Comparison of ENCODE assay signal across 13 cellular contexts in genomic region chr1:154953611-154954038, GRCh38. TPM values are rescaled to one million over a fixed set of nuclear protein-coding genes. Genes with fewer than 3 reads are reported as not detected.
DNase-seq lines count a peak whose midpoint lies in the region; ATAC-seq and TF ChIP-seq lines count a peak whose summit lies in the region.
"Had no signal": no experiment of that assay in that cellular context is flagged by ENCODE, and none has a peak within 500 bp of the region (broad histone marks: within the 10 kb centered on the region; RNA-seq: fewer than 3 reads in every experiment).

No MANE protein-coding gene starts in this region.

- H3K79me2 ChIP-seq in KMS-11 (ENCODE audit: insufficient read depth, low read depth), result peaks cover 32% of the 10 kb centered on the region

- POLR2A ChIA-PET in CD4-positive, alpha-beta T cell (lab: Charles Lee), result interaction anchor here (2.3 to 6.6 kb wide), 3 partner anchors 22 to 64 kb away, joined by 7 to 72 read pairs (median 28); partner anchors contain the start of gene ZBTB7B
- POLR2A ChIA-PET in naive thymus-derived CD8-positive, alpha-beta T cell (lab: Charles Lee), result interaction anchor here (0.9 to 7.9 kb wide), 7 partner anchors 8 to 326 kb away, joined by 3 to 87 read pairs (median 7); partner anchors contain the start of genes CKS1B, PMVK, PYGO2 and SHC1

- peak overlapping the region; percentile 62 for H3K4me2 ChIP-seq in KMS-11

- TF ChIP-seq POLR2A in adrenal gland (IDR thresholded peaks at IDR 0.05) (no peak), testis (IDR thresholded peaks at IDR 0.05) (no peak)

- peaks cover 68% of the 10 kb centered on the region for H3K36me3 Mint-ChIP-seq in CD4-positive, alpha-beta T cell (ENCODE audit: low read depth)
- H3K36me3 Mint-ChIP-seq in naive thymus-derived CD8-positive, alpha-beta T cell, result peaks cover 0 to 31% (median 10%) of the 10 kb centered on the region in 3 donors

- H3K27ac Mint-ChIP-seq in CD4-positive, alpha-beta T cell, result peak overlapping the region; percentile 96
- H3K27ac Mint-ChIP-seq in naive thymus-derived CD8-positive, alpha-beta T cell, result peak overlapping the region; percentile 97 to 100 (median 100)

- no peaks in the 10 kb centered on the region for H3K27me3 ChIP-seq in CD4-positive, alpha-beta T cell (ENCODE audit: control insufficient read depth, insufficient read depth, low read length)
- no peaks in the 10 kb centered on the region for H3K27me3 ChIP-seq in KMS-11 (ENCODE audit: insufficient read depth, low read depth)
- H3K27me3 ChIP-seq in adrenal gland, result no peaks in the 10 kb centered on the region
- H3K27me3 ChIP-seq in testis, result no peaks in the 10 kb centered on the region

- H2AFZ ChIP-seq in KMS-11 (ENCODE audit: low read depth), result no peak overlapping the region

- peak overlapping the region; percentile 100 for H3K27ac ChIP-seq in CD4-positive, alpha-beta T cell (ENCODE audit: low read depth, low read length)
- peak overlapping the region; percentile 80 for H3K27ac ChIP-seq in KMS-11
- H3K27ac ChIP-seq in adrenal gland, result peak overlapping the region in 3 of 5 donors; percentile 62 to 84 (median 82)
- no peak overlapping the region for H3K27ac ChIP-seq in testis

- WGBS in adrenal gland, 4 donors, result 31 to 60% (median 49%) methylated on average over 2 of the region's 2 CpGs
- WGBS in testis, 2 donors, result 64 to 73% methylated on average over 2 of the region's 2 CpGs

- intact Hi-C loops in CD4-positive, alpha-beta T cell (cut with DNase I, micrococcal nuclease), result loop anchor here in 1 of 2 experiments (2.0 to 10.0 kb wide), 3 partner anchors 29 to 131 kb away; partner anchors contain the start of gene FLAD1
- intact Hi-C loops in adrenal gland (cut with DNase I) (no loop called here), testis (cut with DNase I; ENCODE audit: low total_unique reads) (loop anchor here (5.0 kb wide), 1 partner anchor 109 kb away; the partner anchor contains the start of gene EFNA4)

- H3K27me3 Mint-ChIP-seq in CD4-positive, alpha-beta T cell, result no peaks in the 10 kb centered on the region
- no peaks in the 10 kb centered on the region for H3K27me3 Mint-ChIP-seq in naive thymus-derived CD8-positive, alpha-beta T cell

- CTCF ChIA-PET in CD4-positive, alpha-beta T cell (lab: Charles Lee), result interaction anchor here (2.9 to 5.3 kb wide), 3 partner anchors 17 to 63 kb away, joined by 15 to 62 read pairs (median 38); partner anchors contain the start of genes CKS1B and PMVK

- ATAC-seq in CD4-positive, alpha-beta T cell (ENCODE audit: poor library complexity), result no peak
- no peak for ATAC-seq in naive thymus-derived CD8-positive, alpha-beta T cell
- no peak for ATAC-seq in GM21367 (IDR thresholded peaks at IDR 0.05; ENCODE audit: unreplicated experiment)
- ATAC-seq in GM18502 (IDR thresholded peaks at IDR 0.05; ENCODE audit: poor library complexity, unreplicated experiment), result no peak

- H3K4me3 ChIP-seq in KMS-11 (IDR thresholded peaks at IDR 0.05; ENCODE audit: insufficient read depth, low read depth, low read length) (peak overlapping the region; percentile 3), adrenal gland (peak overlapping the region in 1 of 4 donors; percentile 5), testis (no peak overlapping the region)

- H3K4me1 ChIP-seq in KMS-11 (ENCODE audit: low read depth, poor library complexity, severe bottlenecking), result peaks cover 69% of the 10 kb centered on the region
- peaks cover 41 to 59% of the 10 kb centered on the region in 2 donors for H3K4me1 ChIP-seq in adrenal gland (replicated peaks in 1 of 2)
- peaks cover 46% of the 10 kb centered on the region for H3K4me1 ChIP-seq in testis

- H3K36me3 ChIP-seq in KMS-11 (ENCODE audit: insufficient read depth), result no peaks in the 10 kb centered on the region
- H3K36me3 ChIP-seq in adrenal gland (replicated peaks in 1 of 2), result peaks cover 0 to 19% of the 10 kb centered on the region in 2 donors
- no peaks in the 10 kb centered on the region for H3K36me3 ChIP-seq in testis (ENCODE audit: low read depth, missing control alignments)

- peak overlapping the region; percentile 95 for H3K4me3 Mint-ChIP-seq in CD4-positive, alpha-beta T cell
- H3K4me3 Mint-ChIP-seq in naive thymus-derived CD8-positive, alpha-beta T cell, result peak overlapping the region; percentile 95 to 100 (median 98)

- TF ChIP-seq CTCF in CD4-positive, alpha-beta T cell (IDR thresholded peaks at IDR 0.05), result no peak
- TF ChIP-seq CTCF in KMS-11 (conservative IDR thresholded peaks at IDR 0.05; ENCODE audit: low read depth, low read length) (no peak), adrenal gland (IDR thresholded peaks at IDR 0.05) (no peak), testis (IDR thresholded peaks at IDR 0.05) (no peak)

- H3K9me3 ChIP-seq in CD4-positive, alpha-beta T cell (ENCODE audit: control insufficient read depth, low read length), result no peaks in the 10 kb centered on the region
- H3K9me3 ChIP-seq in adrenal gland (replicated peaks in 1 of 3), result no peaks in the 10 kb centered on the region
- no peaks in the 10 kb centered on the region for H3K9me3 ChIP-seq in testis

- DNase-seq in CD4-positive, alpha-beta T cell, result no peak
- peak in 2 of 7 donors; percentile 29 to 39 for DNase-seq in adrenal gland
- DNase-seq in naive thymus-derived CD8-positive, alpha-beta T cell, result no peak
- DNase-seq in testis, result no peak
- DNase-seq in effector CD8-positive, alpha-beta T cell (lab: John Stamatoyannopoulos, UW), result no peak
- DNase-seq: KBM-7; occipital lobe; OCI-M1; stimulated activated naive CD4-positive, alpha-beta T cell treated with Interleukin-2 at 50 U/mL for 16 hours; T1000 had no signal

- H3K9me3 Mint-ChIP-seq in CD4-positive, alpha-beta T cell, result no peaks in the 10 kb centered on the region
- H3K9me3 Mint-ChIP-seq in naive thymus-derived CD8-positive, alpha-beta T cell, result no peaks in the 10 kb centered on the region

- no peaks in the 10 kb centered on the region for H4K20me1 ChIP-seq in KMS-11 (ENCODE audit: insufficient read depth)

- H3K9ac ChIP-seq in KMS-11, result peak overlapping the region; percentile 60; the same call in 1 of the 2 replicates

- peaks cover 62% of the 10 kb centered on the region for H3K4me1 Mint-ChIP-seq in CD4-positive, alpha-beta T cell (ENCODE audit: low read depth)
- peaks cover 44 to 87% (median 70%) of the 10 kb centered on the region in 4 donors for H3K4me1 Mint-ChIP-seq in naive thymus-derived CD8-positive, alpha-beta T cell

RNA-seq across cellular contexts. Expression of gene PBXIP1, which starts 2.3 kb away (rescaled TPM):
- 100 to 1,000 TPM; 434 to 440 TPM for total RNA-seq in CD4-positive, alpha-beta T cell
- total RNA-seq in adrenal gland (100 to 1,000 TPM; 120 to 342 (median 271) TPM), testis (10 to 100 TPM; 84.1 to 87.1 TPM)
- polyA plus RNA-seq in adrenal gland (100 to 1,000 TPM in 2 of 3 donors, 10 to 100 TPM in 1; 97.0 to 184 (median 110) TPM), testis (ENCODE audit: insufficient read depth, low read depth, low replicate concordance) (111 TPM)
- 100 to 1,000 TPM; 317 to 319 TPM for total RNA-seq in naive thymus-derived CD8-positive, alpha-beta T cell
- 100 to 1,000 TPM; 182 to 239 (median 183) TPM for polyA plus RNA-seq in naive thymus-derived CD8-positive, alpha-beta T cell

RNA-seq across cellular contexts. Expression of gene PYGO2, which starts 8.0 kb away (rescaled TPM):
- total RNA-seq in CD4-positive, alpha-beta T cell, result 10 to 100 TPM; 30.3 to 32.8 TPM
- 10 to 100 TPM; 26.2 to 61.1 (median 43.4) TPM for total RNA-seq in adrenal gland
- 10 to 100 TPM; 28.2 to 44.1 (median 29.2) TPM for polyA plus RNA-seq in adrenal gland
- 10 to 100 TPM; 55.6 to 57.3 TPM for total RNA-seq in naive thymus-derived CD8-positive, alpha-beta T cell
- polyA plus RNA-seq in naive thymus-derived CD8-positive, alpha-beta T cell, result 10 to 100 TPM; 21.5 to 50.8 (median 35.8) TPM
- 10 to 100 TPM; 31.0 to 34.9 TPM for total RNA-seq in testis
- 33.2 TPM for polyA plus RNA-seq in testis (ENCODE audit: insufficient read depth, low read depth, low replicate concordance)

RNA-seq across cellular contexts. Expression of gene SHC1, which starts 16.9 kb away (rescaled TPM):
- total RNA-seq in CD4-positive, alpha-beta T cell, result 10 to 100 TPM; 59.9 to 60.0 TPM
- 100 to 1,000 TPM in 7 of 8 donors, 10 to 100 TPM in 1; 86.2 to 240 (median 126) TPM for total RNA-seq in adrenal gland
- 100 to 1,000 TPM; 167 to 260 (median 249) TPM for polyA plus RNA-seq in adrenal gland
- total RNA-seq in naive thymus-derived CD8-positive, alpha-beta T cell, result 10 to 100 TPM; 60.7 to 68.5 TPM
- 10 to 100 TPM; 22.6 to 27.4 (median 24.4) TPM for polyA plus RNA-seq in naive thymus-derived CD8-positive, alpha-beta T cell
- total RNA-seq in testis, result 10 to 100 TPM; 47.9 to 59.3 TPM
- 49.0 TPM for polyA plus RNA-seq in testis (ENCODE audit: insufficient read depth, low read depth, low replicate concordance)

RNA-seq across cellular contexts. Expression of gene PMVK, which starts 17.1 kb away (rescaled TPM):
- total RNA-seq in CD4-positive, alpha-beta T cell, result 1 to 10 TPM; 6.6 to 7.4 TPM
- total RNA-seq in adrenal gland (10 to 100 TPM; 12.6 to 70.0 (median 43.4) TPM), testis (10 to 100 TPM; 21.1 to 27.7 TPM)
- polyA plus RNA-seq in adrenal gland (10 to 100 TPM; 41.4 to 45.1 (median 42.1) TPM), testis (ENCODE audit: insufficient read depth, low read depth, low replicate concordance) (44.6 TPM)
- 10 to 100 TPM; 11.7 to 13.5 TPM for total RNA-seq in naive thymus-derived CD8-positive, alpha-beta T cell
- 10 to 100 TPM; 41.0 to 45.7 (median 45.1) TPM for polyA plus RNA-seq in naive thymus-derived CD8-positive, alpha-beta T cell

RNA-seq across cellular contexts. Expression of gene CKS1B, which starts 20.9 kb away (rescaled TPM):
- 1 to 10 TPM; 1.4 to 3.9 TPM for total RNA-seq in CD4-positive, alpha-beta T cell
- total RNA-seq in adrenal gland (10 to 100 TPM; 23.2 to 41.4 (median 29.5) TPM), testis (10 to 100 TPM; 45.5 to 84.3 TPM)
- polyA plus RNA-seq in adrenal gland (10 to 100 TPM; 12.4 to 51.0 (median 22.3) TPM), testis (ENCODE audit: insufficient read depth, low read depth, low replicate concordance) (100 TPM)
- total RNA-seq in naive thymus-derived CD8-positive, alpha-beta T cell, result 10 to 100 TPM; 11.1 to 11.7 TPM
- 10 to 100 TPM; 58.0 to 66.6 (median 63.0) TPM for polyA plus RNA-seq in naive thymus-derived CD8-positive, alpha-beta T cell

Comparison
In these comparisons a context has a peak if more than half of its experiments do, and no peak if none do; other contexts are left out.
1. H3K27ac ChIP-seq: peak in CD4-positive, alpha-beta T cell (single experiment), KMS-11 (single experiment) and adrenal gland (3 of 5); none in testis (0 of 2).